14 cellular contexts compared by ENCODE assay signal in genomic region chr1:178537445-178538090, GRCh38. TPM values are rescaled to one million over a fixed set of nuclear protein-coding genes. Genes with fewer than 3 reads are reported as not detected.
DNase-seq lines count a peak whose midpoint lies in the region; ATAC-seq and TF ChIP-seq lines count a peak whose summit lies in the region.
"Had no signal": no experiment of that assay in that cellular context is flagged by ENCODE, and none has a peak within 500 bp of the region (broad histone marks: within the 10 kb centered on the region; RNA-seq: fewer than 3 reads in every experiment).

No MANE protein-coding gene starts in this region.

- H3K9me2 ChIP-seq in hepatocyte (replicated peaks; ENCODE audit: insufficient read depth) = no peaks in the 10 kb centered on the region

- H3K36me3 Mint-ChIP-seq in CD4-positive, CD25-positive, alpha-beta regulatory T cell = no peaks in the 10 kb centered on the region
- no peaks in the 10 kb centered on the region for H3K36me3 Mint-ChIP-seq in activated naive CD8-positive, alpha-beta T cell treated with anti-CD3 and anti-CD28 coated beads, Interleukin-2, amount 50 U/mL, for 24 hours (ENCODE audit: low read depth)
- H3K36me3 Mint-ChIP-seq: activated naive CD4-positive, alpha-beta T cell treated with anti-CD3 and anti-CD28 coated beads, Interleukin-2, amount 50 U/mL, for 24 hours; memory B cell had no signal

- H3K27ac Mint-ChIP-seq in CD4-positive, CD25-positive, alpha-beta regulatory T cell = peak overlapping the region in 1 of 3 donors; percentile 76
- H3K27ac Mint-ChIP-seq in activated naive CD8-positive, alpha-beta T cell treated with anti-CD3 and anti-CD28 coated beads, Interleukin-2, amount 50 U/mL, for 24 hours = no peak overlapping the region
- H3K27ac Mint-ChIP-seq: activated naive CD4-positive, alpha-beta T cell treated with anti-CD3 and anti-CD28 coated beads, Interleukin-2, amount 50 U/mL, for 24 hours; memory B cell had no signal

- H4K20me1 ChIP-seq in hepatocyte (ENCODE audit: insufficient read depth, poor library complexity, severe bottlenecking) = no peaks in the 10 kb centered on the region

- TF ChIP-seq CTCF in RWPE1 (conservative IDR thresholded peaks at IDR 0.05; ENCODE audit: low read depth) (no peak), hepatocyte (IDR thresholded peaks at IDR 0.05; ENCODE audit: poor library complexity) (no peak), psoas muscle (IDR thresholded peaks at IDR 0.05) (no peak)

- DNase-seq in CD4-positive, CD25-positive, alpha-beta regulatory T cell = no peak
- DNase-seq in RWPE1 (ENCODE audit: low spot score) = no peak
- DNase-seq in hepatocyte (ENCODE audit: low spot score) = peak; percentile 59
- peak in 1 of 2 donors; percentile 23 for DNase-seq in psoas muscle
- DNase-seq in activated naive CD8-positive, alpha-beta T cell treated with anti-CD3 and anti-CD28 coated beads, Interleukin-2, amount 50 U/mL, for 24 hours = no peak
- DNase-seq: NCI-H1092, WERI-Rb-1 had no signal

- H2AFZ ChIP-seq in hepatocyte = no peak overlapping the region
- H2AFZ ChIP-seq: parathyroid adenoma had no signal

- H3K4me1 Mint-ChIP-seq in CD4-positive, CD25-positive, alpha-beta regulatory T cell = peaks cover 0 to 8% (median 4%) of the 10 kb centered on the region in 4 donors
- no peaks in the 10 kb centered on the region for H3K4me1 Mint-ChIP-seq in activated naive CD8-positive, alpha-beta T cell treated with anti-CD3 and anti-CD28 coated beads, Interleukin-2, amount 50 U/mL, for 24 hours

- H3K9me3 Mint-ChIP-seq in CD4-positive, CD25-positive, alpha-beta regulatory T cell = peaks cover 0 to 2% (median 0%) of the 10 kb centered on the region in 7 donors
- H3K9me3 Mint-ChIP-seq in activated naive CD8-positive, alpha-beta T cell treated with anti-CD3 and anti-CD28 coated beads, Interleukin-2, amount 50 U/mL, for 24 hours = no peaks in the 10 kb centered on the region
- H3K9me3 Mint-ChIP-seq: activated naive CD4-positive, alpha-beta T cell treated with anti-CD3 and anti-CD28 coated beads, Interleukin-2, amount 50 U/mL, for 24 hours; memory B cell had no signal

- CTCF ChIA-PET in RWPE1 (lab: Yijun Ruan, JAX) = interaction anchor here (0.6 to 1.3 kb wide), 2 partner anchors 465 to 480 kb away, joined by 4 to 5 read pairs; no protein-coding TSS in a partner anchor

- H3K27ac ChIP-seq in CD4-positive, CD25-positive, alpha-beta regulatory T cell (ENCODE audit: insufficient read depth, low read length, poor library complexity, severe bottlenecking) = no peak overlapping the region
- H3K27ac ChIP-seq in RWPE1 = peak overlapping the region; percentile 67
- H3K27ac ChIP-seq in hepatocyte = peak overlapping the region; percentile 95
- peak overlapping the region; percentile 75 for H3K27ac ChIP-seq in psoas muscle
- H3K27ac ChIP-seq: parathyroid adenoma, WERI-Rb-1 had no signal

- no peaks in the 10 kb centered on the region for H3K27me3 ChIP-seq in CD4-positive, CD25-positive, alpha-beta regulatory T cell (ENCODE audit: control insufficient read depth, insufficient read depth, low read length)
- H3K27me3 ChIP-seq in hepatocyte (no peaks in the 10 kb centered on the region), psoas muscle (ENCODE audit: insufficient read depth in 3 of 3, low read length in 2 of 3) (no peaks in the 10 kb centered on the region)

- peak overlapping the region in 3 of 4 donors; percentile 1 to 84 (median 4) for H3K4me3 Mint-ChIP-seq in CD4-positive, CD25-positive, alpha-beta regulatory T cell
- no peak overlapping the region for H3K4me3 Mint-ChIP-seq in activated naive CD8-positive, alpha-beta T cell treated with anti-CD3 and anti-CD28 coated beads, Interleukin-2, amount 50 U/mL, for 24 hours
- H3K4me3 Mint-ChIP-seq: activated naive CD4-positive, alpha-beta T cell treated with anti-CD3 and anti-CD28 coated beads, Interleukin-2, amount 50 U/mL, for 24 hours; memory B cell had no signal

- WGBS in hepatocyte (ENCODE audit: low lambda C conversion rate, missing lambda C conversion rate) = 75% methylated on average over 16 of the region's 16 CpGs
- 53 to 65% (median 57%) methylated on average over 16 of the region's 16 CpGs for WGBS in psoas muscle, 3 donors

- no peaks in the 10 kb centered on the region for H3K36me3 ChIP-seq in CD4-positive, CD25-positive, alpha-beta regulatory T cell (ENCODE audit: control insufficient read depth, insufficient read depth, low read length)
- H3K36me3 ChIP-seq in hepatocyte (replicated peaks; ENCODE audit: insufficient read depth, low read depth) (no peaks in the 10 kb centered on the region), psoas muscle (ENCODE audit: insufficient read depth in 1 of 2, low read depth in 1 of 2) (no peaks in the 10 kb centered on the region)
- H3K36me3 ChIP-seq: WERI-Rb-1 had no signal

- no peaks in the 10 kb centered on the region for H3K79me2 ChIP-seq in hepatocyte
- H3K79me2 ChIP-seq: parathyroid adenoma had no signal

- H3K9me3 ChIP-seq in CD4-positive, CD25-positive, alpha-beta regulatory T cell (ENCODE audit: control insufficient read depth in 2 of 2, low read length in 2 of 2) = no peaks in the 10 kb centered on the region
- H3K9me3 ChIP-seq in hepatocyte (ENCODE audit: low read depth) = no peaks in the 10 kb centered on the region
- H3K9me3 ChIP-seq in psoas muscle = no peaks in the 10 kb centered on the region

- no peak overlapping the region for H3K4me3 ChIP-seq in CD4-positive, CD25-positive, alpha-beta regulatory T cell (ENCODE audit: low read depth, low read length)
- H3K4me3 ChIP-seq in hepatocyte = no peak overlapping the region
- no peak overlapping the region for H3K4me3 ChIP-seq in psoas muscle

- POLR2A ChIA-PET in RWPE1 (lab: Yijun Ruan, JAX; ENCODE audit: low non-redundant PET) = no interaction called here

- peaks cover 5% of the 10 kb centered on the region for H3K27me3 Mint-ChIP-seq in CD4-positive, CD25-positive, alpha-beta regulatory T cell
- H3K27me3 Mint-ChIP-seq in activated naive CD8-positive, alpha-beta T cell treated with anti-CD3 and anti-CD28 coated beads, Interleukin-2, amount 50 U/mL, for 24 hours = no peaks in the 10 kb centered on the region
- H3K27me3 Mint-ChIP-seq: activated naive CD4-positive, alpha-beta T cell treated with anti-CD3 and anti-CD28 coated beads, Interleukin-2, amount 50 U/mL, for 24 hours; memory B cell had no signal

- peak overlapping the region; percentile 32 for H3K4me2 ChIP-seq in hepatocyte

- intact Hi-C loops in psoas muscle (cut with DNase I) = loop anchor here (5.0 to 10.0 kb wide), 2 partner anchors 327 to 465 kb away; no protein-coding TSS in a partner anchor

- ATAC-seq in CD4-positive, CD25-positive, alpha-beta regulatory T cell (ENCODE audit: low read depth in 2 of 2) = no peak
- peak in 3 of 4 donors; percentile 23 to 36 (median 29) for ATAC-seq in psoas muscle
- ATAC-seq in GM18520 (IDR thresholded peaks at IDR 0.05; ENCODE audit: unreplicated experiment) = no peak
- ATAC-seq in activated naive CD8-positive, alpha-beta T cell treated with anti-CD3 and anti-CD28 coated beads, Interleukin-2, amount 50 U/mL, for 24 hours = no peak
- no peak for ATAC-seq in HG02610 (IDR thresholded peaks at IDR 0.05; ENCODE audit: unreplicated experiment)
- ATAC-seq in GM21526 (IDR thresholded peaks at IDR 0.05; ENCODE audit: low FRiP score, unreplicated experiment) = no peak

- H3K4me1 ChIP-seq in CD4-positive, CD25-positive, alpha-beta regulatory T cell (ENCODE audit: control insufficient read depth, insufficient read depth, low read length, poor library complexity, severe bottlenecking) = peaks cover 10% of the 10 kb centered on the region
- H3K4me1 ChIP-seq in hepatocyte (ENCODE audit: insufficient read depth) (peaks cover 30% of the 10 kb centered on the region), psoas muscle (peaks cover 16% of the 10 kb centered on the region)
- H3K4me1 ChIP-seq: parathyroid adenoma had no signal

RNA-seq across cellular contexts. Expression of gene TEX35, which starts 24.7 kb away (rescaled TPM):
- total RNA-seq in CD4-positive, CD25-positive, alpha-beta regulatory T cell = not detected
- polyA plus RNA-seq in CD4-positive, CD25-positive, alpha-beta regulatory T cell = not detected
- total RNA-seq in hepatocyte = not detected in 2 replicates
- not detected in 2 replicates for polyA plus RNA-seq in hepatocyte
- total RNA-seq in psoas muscle = not detected
- not detected for polyA plus RNA-seq in psoas muscle
- total RNA-seq: ureter had no signal

RNA-seq across cellular contexts. Expression of gene CLEC20A, which starts 40.8 kb away (rescaled TPM):
- not detected for total RNA-seq in CD4-positive, CD25-positive, alpha-beta regulatory T cell
- polyA plus RNA-seq in CD4-positive, CD25-positive, alpha-beta regulatory T cell = under 1 TPM in 1 of 4 donors, not detected in 3; 0.53 TPM
- total RNA-seq in hepatocyte = not detected in 2 replicates
- not detected in 2 replicates for polyA plus RNA-seq in hepatocyte
- under 1 TPM in 1 of 4 donors, not detected in 3; 0.22 TPM for total RNA-seq in psoas muscle
- polyA plus RNA-seq in psoas muscle = not detected
- total RNA-seq: ureter had no signal

Comparison
In these comparisons a context has a peak if more than half of its experiments do, and no peak if none do; other contexts are left out.
1. ATAC-seq: peak in psoas muscle (3 of 4); none in CD4-positive, CD25-positive, alpha-beta regulatory T cell (0 of 2), GM18520 (single experiment), activated naive CD8-positive, alpha-beta T cell treated with anti-CD3 and anti-CD28 coated beads, Interleukin-2, amount 50 U/mL, for 24 hours (single experiment), HG02610 (single experiment) and GM21526 (single experiment).